In genomic region chr1:233993651-233994050, GRCh38 we compare ENCODE assay signal across 13 cellular contexts.
A peak's percentile ranks its signal among the peaks of the same experiment; 100 is the strongest.
DNase-seq lines count a peak whose midpoint lies in the region; ATAC-seq, FAIRE-seq and TF ChIP-seq lines count a peak whose summit lies in the region.
"Had no signal": no experiment of that assay in that cellular context is flagged by ENCODE, and none has a peak within 500 bp of the region (broad histone marks: within the 10 kb centered on the region; RNA-seq: fewer than 3 reads in every experiment).

No MANE protein-coding gene starts in this region.

- FAIRE-seq in A549 (lab: Jason Lieb, UNC): no peak
- FAIRE-seq: small intestine had no signal

- H3K36me3 ChIP-seq in esophagus muscularis mucosa: no peaks in the 10 kb centered on the region
- H3K36me3 ChIP-seq in upper lobe of left lung: no peaks in the 10 kb centered on the region

- CTCF ChIA-PET in A549 (lab: Yijun Ruan, JAX): interaction anchor here (2.2 kb wide), 1 partner anchor 89 kb away, joined by 5 read pairs; the partner anchor contains the start of gene SLC35F3

- peak in 1 of 2 experiments; percentile 29 for DNase-seq in A549 (ENCODE audit: low read depth in 1 of 2, low spot score in 1 of 2)
- peak; percentile 61 to 91 for DNase-seq in NCI-H2081 (lab: John Stamatoyannopoulos, UW)
- peak; percentile 77 for DNase-seq in astrocyte of the hippocampus (ENCODE audit: low read depth, low spot score)
- no peak for DNase-seq in T1000 (lab: John Stamatoyannopoulos, UW)
- DNase-seq in middle frontal gyrus (ENCODE audit: extremely low spot score, low spot score): no peak
- no peak for DNase-seq in esophagus muscularis mucosa (ENCODE audit: extremely low spot score)
- no peak for DNase-seq in upper lobe of left lung
- DNase-seq: activated B cell treated with CpG ODN at 0.5 μM for 24 hours; NCI-H1048; small intestine; stimulated activated CD8-positive, alpha-beta memory T cell treated with anti-CD3 and anti-CD28 coated beads, Interleukin-4, amount 100 ng/mL, for 48 hours had no signal

- peaks cover 28% of the 10 kb centered on the region for H3K4me1 ChIP-seq in A549
- H3K4me1 ChIP-seq in esophagus muscularis mucosa: no peaks in the 10 kb centered on the region
- no peaks in the 10 kb centered on the region for H3K4me1 ChIP-seq in upper lobe of left lung

- H3K9me3 ChIP-seq in A549: no peaks in the 10 kb centered on the region
- no peaks in the 10 kb centered on the region for H3K9me3 ChIP-seq in esophagus muscularis mucosa
- H3K9me3 ChIP-seq in upper lobe of left lung: no peaks in the 10 kb centered on the region

- POLR2A ChIA-PET in A549 (lab: Yijun Ruan, JAX): no interaction called here

- H3K27me3 ChIP-seq in esophagus muscularis mucosa (peaks cover 0 to 3% (median 0%) of the 10 kb centered on the region in 4 donors), upper lobe of left lung (no peaks in the 10 kb centered on the region)

- TF ChIP-seq POLR2A in A549 (IDR thresholded peaks at IDR 0.05; ENCODE audit: low read length): no peak
- TF ChIP-seq POLR2A in esophagus muscularis mucosa (IDR thresholded peaks at IDR 0.05; ENCODE audit: low read depth): no peak
- TF ChIP-seq POLR2A in upper lobe of left lung (IDR thresholded peaks at IDR 0.05): no peak

- no peak for TF ChIP-seq RAD21 in A549 (conservative IDR thresholded peaks at IDR 0.05 in 1 of 2, IDR thresholded peaks at IDR 0.05 in 1 of 2)

- TF ChIP-seq EP300 in A549 (IDR thresholded peaks at IDR 0.05): no peak
- no peak for TF ChIP-seq EP300 in esophagus muscularis mucosa (IDR thresholded peaks at IDR 0.05)
- no peak for TF ChIP-seq EP300 in upper lobe of left lung (IDR thresholded peaks at IDR 0.05)

- ATAC-seq in A549: peak in 1 of 2 experiments; percentile 35; a peak in 3 of 6 replicates
- ATAC-seq in GM18868 (IDR thresholded peaks at IDR 0.05; ENCODE audit: unreplicated experiment): peak; percentile 87
- no peak for ATAC-seq in upper lobe of left lung (ENCODE audit: low FRiP score in 2 of 2)
- ATAC-seq: natural killer cell treated with Interleukin-12 subunit alpha and Interleukin-12 subunit beta and Interleukin-15 and Interleukin-18, amount 100 ng/mL, for 72 hours had no signal

- WGBS in A549 (ENCODE audit: missing lambda C conversion rate): 46% methylated on average over 6 of the region's 6 CpGs
- 53% methylated on average over 6 of the region's 6 CpGs for WGBS in esophagus muscularis mucosa
- 48 to 71% methylated on average over 6 of the region's 6 CpGs for WGBS in upper lobe of left lung, 2 donors

- H3K4me3 ChIP-seq in A549: no peak overlapping the region
- no peak overlapping the region for H3K4me3 ChIP-seq in esophagus muscularis mucosa
- no peak overlapping the region for H3K4me3 ChIP-seq in upper lobe of left lung

- H3K27ac ChIP-seq in A549 (peak overlapping the region in 1 of 2 experiments; percentile 23; a peak in 1 of 6 replicates), esophagus muscularis mucosa (replicated peaks in 1 of 4) (no peak overlapping the region), upper lobe of left lung (no peak overlapping the region)

- H3K4me2 ChIP-seq in A549: peak overlapping the region; percentile 19; the same call in 1 of the 3 replicates

- intact Hi-C loops in esophagus muscularis mucosa (cut with DNase I): no loop called here

- TF ChIP-seq CTCF in A549 (IDR thresholded peaks at IDR 0.05): no peak
- no peak for TF ChIP-seq CTCF in esophagus muscularis mucosa (IDR thresholded peaks at IDR 0.05)
- TF ChIP-seq CTCF in upper lobe of left lung (IDR thresholded peaks at IDR 0.05): no peak

TF ChIP-seq in A549, 52 proteins besides CTCF, POLR2A, EP300 and RAD21:
- no peak for TF ChIP-seq CHD4 (IDR thresholded peaks at IDR 0.05; ENCODE audit: borderline replicate concordance)
- no peak for TF ChIP-seq PBX3 (IDR thresholded peaks at IDR 0.05)
- no peak for TF ChIP-seq HOXB5 (CRISPR knock-in tag; IDR thresholded peaks at IDR 0.05)
- no peak for TF ChIP-seq TFCP2L1 (CRISPR knock-in tag; IDR thresholded peaks at IDR 0.05)
- no peak for TF ChIP-seq HOXB13 (CRISPR knock-in tag; IDR thresholded peaks at IDR 0.05; ENCODE audit: low read depth)
- no peak for TF ChIP-seq NPAS2 (CRISPR knock-in tag; IDR thresholded peaks at IDR 0.05; ENCODE audit: borderline replicate concordance)
- no peak for TF ChIP-seq ZFP36 (IDR thresholded peaks at IDR 0.05; ENCODE audit: borderline replicate concordance, partially characterized antibody)
- peak; percentile 51 for TF ChIP-seq MAFK (IDR thresholded peaks at IDR 0.05; ENCODE audit: partially characterized antibody)
- TF ChIP-seq PHF8 (IDR thresholded peaks at IDR 0.05; ENCODE audit: borderline replicate concordance, low read depth): no peak
- no peak for TF ChIP-seq FOSL2 (IDR thresholded peaks at IDR 0.05)
- TF ChIP-seq FOSL2 (CRISPR knock-in tag; IDR thresholded peaks at IDR 0.05): peak; percentile 41
- no peak for TF ChIP-seq SMC3 (IDR thresholded peaks at IDR 0.05)
- no peak for TF ChIP-seq E2F6 (IDR thresholded peaks at IDR 0.05; ENCODE audit: borderline replicate concordance, low read depth)
- TF ChIP-seq ZNF302 (CRISPR knock-in tag; IDR thresholded peaks at IDR 0.05): no peak
- TF ChIP-seq ATOH8 (CRISPR knock-in tag; IDR thresholded peaks at IDR 0.05; ENCODE audit: low read depth): no peak

Comparison
In these comparisons a context has a peak if more than half of its experiments do, and no peak if none do; other contexts are left out.
1. DNase-seq: peak in NCI-H2081 (2 of 2) and astrocyte of the hippocampus (single experiment); none in T1000 (single experiment), middle frontal gyrus (single experiment), esophagus muscularis mucosa (single experiment) and upper lobe of left lung (0 of 2).